In the genomic region with DNA sequence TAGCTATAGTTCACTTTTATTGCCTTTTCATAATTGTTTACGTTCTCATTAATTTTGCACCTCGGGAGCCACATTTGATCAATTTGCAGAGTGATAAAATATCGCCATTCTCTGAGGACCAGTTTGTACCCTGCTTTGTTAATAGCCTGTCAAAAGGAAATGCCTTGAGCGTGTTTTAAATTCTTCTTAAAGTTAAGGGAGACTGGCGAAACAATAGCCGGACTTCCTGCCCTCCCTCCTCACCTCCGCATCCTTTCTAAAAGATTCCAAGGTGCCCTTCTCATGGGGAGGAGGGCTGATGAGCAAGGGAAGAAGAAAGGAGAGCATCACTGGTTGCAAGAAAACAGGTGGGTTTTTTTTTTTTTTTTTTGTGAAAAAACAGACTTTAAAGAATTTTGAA, we compare ENCODE assay signal across 1 cellular context.
TF ChIP-seq lines count a peak whose summit lies in the region.

No MANE protein-coding gene starts in this region.

TF ChIP-seq in endothelial cell of umbilical vein, 7 proteins besides CTCF, POLR2A, EP300 and RAD21 (continued from another document):
- TF ChIP-seq, protein P1, sequence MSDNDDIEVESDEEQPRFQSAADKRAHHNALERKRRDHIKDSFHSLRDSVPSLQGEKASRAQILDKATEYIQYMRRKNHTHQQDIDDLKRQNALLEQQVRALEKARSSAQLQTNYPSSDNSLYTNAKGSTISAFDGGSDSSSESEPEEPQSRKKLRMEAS (IDR thresholded peaks at IDR 0.05; ENCODE audit: insufficient read depth, insufficient read length): no peak
- TF ChIP-seq GATA2 (IDR thresholded peaks at IDR 0.05; ENCODE audit: insufficient read depth, insufficient read length, low read depth, low read length): peak; percentile 63
- peak; percentile 75 for TF ChIP-seq POLR2AphosphoS5 (IDR thresholded peaks at IDR 0.05; ENCODE audit: insufficient read depth, low read depth, low read length)
